1 cellular context compared by ENCODE assay signal in the genomic region with DNA sequence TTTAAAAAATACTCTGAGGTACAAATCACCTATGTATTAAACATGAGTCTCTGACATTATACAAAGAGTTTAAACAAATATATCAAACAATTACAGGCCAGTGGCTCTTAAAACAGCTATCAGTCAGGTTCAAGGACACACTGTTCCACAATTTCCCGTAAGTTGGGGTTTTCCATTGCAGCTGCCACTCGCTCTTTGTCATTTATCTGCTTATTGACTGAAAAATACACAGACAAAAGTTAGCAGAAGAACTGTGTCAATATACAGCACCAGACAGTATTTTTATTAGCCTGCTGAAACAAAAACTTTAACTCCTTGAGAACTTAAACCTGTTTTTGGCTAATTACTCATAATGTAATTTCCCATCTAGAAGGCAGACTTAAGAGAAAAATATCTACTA.
TF ChIP-seq lines count a peak whose summit lies in the region.

No MANE protein-coding gene starts in this region.

TF ChIP-seq in HepG2, 621 proteins besides CTCF, POLR2A, EP300 and RAD21 (continued from another document and continues in another):
- TF ChIP-seq, protein P1, sequence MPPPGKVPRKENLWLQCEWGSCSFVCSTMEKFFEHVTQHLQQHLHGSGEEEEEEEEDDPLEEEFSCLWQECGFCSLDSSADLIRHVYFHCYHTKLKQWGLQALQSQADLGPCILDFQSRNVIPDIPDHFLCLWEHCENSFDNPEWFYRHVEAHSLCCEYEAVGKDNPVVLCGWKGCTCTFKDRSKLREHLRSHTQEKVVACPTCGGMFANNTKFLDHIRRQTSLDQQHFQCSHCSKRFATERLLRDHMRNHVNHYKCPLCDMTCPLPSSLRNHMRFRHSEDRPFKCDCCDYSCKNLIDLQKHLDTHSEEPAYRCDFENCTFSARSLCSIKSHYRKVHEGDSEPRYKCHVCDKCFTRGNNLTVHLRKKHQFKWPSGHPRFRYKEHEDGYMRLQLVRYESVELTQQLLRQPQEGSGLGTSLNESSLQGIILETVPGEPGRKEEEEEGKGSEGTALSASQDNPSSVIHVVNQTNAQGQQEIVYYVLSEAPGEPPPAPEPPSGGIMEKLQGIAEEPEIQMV (CRISPR knock-in tag; IDR thresholded peaks at IDR 0.05; ENCODE audit: low read depth) = no peak
- TF ChIP-seq ZFP1 (CRISPR knock-in tag; IDR thresholded peaks at IDR 0.05) = peak; percentile 62; the same call in 1 of the 2 replicates
- TF ChIP-seq GTF2F1 (IDR thresholded peaks at IDR 0.05; ENCODE audit: low read length) = no peak
- no peak for TF ChIP-seq ZNF329 (CRISPR knock-in tag; IDR thresholded peaks at IDR 0.05; ENCODE audit: low read depth)
- TF ChIP-seq, protein P2, sequence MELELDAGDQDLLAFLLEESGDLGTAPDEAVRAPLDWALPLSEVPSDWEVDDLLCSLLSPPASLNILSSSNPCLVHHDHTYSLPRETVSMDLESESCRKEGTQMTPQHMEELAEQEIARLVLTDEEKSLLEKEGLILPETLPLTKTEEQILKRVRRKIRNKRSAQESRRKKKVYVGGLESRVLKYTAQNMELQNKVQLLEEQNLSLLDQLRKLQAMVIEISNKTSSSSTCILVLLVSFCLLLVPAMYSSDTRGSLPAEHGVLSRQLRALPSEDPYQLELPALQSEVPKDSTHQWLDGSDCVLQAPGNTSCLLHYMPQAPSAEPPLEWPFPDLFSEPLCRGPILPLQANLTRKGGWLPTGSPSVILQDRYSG (CRISPR knock-in tag; IDR thresholded peaks at IDR 0.05) = no peak
- peak; percentile 84 for TF ChIP-seq ERF (CRISPR knock-in tag; IDR thresholded peaks at IDR 0.05)
- TF ChIP-seq MBD4 (IDR thresholded peaks at IDR 0.05; ENCODE audit: borderline replicate concordance, low read length) = no peak
- no peak for TF ChIP-seq ZNF775 (CRISPR knock-in tag; IDR thresholded peaks at IDR 0.05; ENCODE audit: borderline replicate concordance)
- TF ChIP-seq, protein P3, sequence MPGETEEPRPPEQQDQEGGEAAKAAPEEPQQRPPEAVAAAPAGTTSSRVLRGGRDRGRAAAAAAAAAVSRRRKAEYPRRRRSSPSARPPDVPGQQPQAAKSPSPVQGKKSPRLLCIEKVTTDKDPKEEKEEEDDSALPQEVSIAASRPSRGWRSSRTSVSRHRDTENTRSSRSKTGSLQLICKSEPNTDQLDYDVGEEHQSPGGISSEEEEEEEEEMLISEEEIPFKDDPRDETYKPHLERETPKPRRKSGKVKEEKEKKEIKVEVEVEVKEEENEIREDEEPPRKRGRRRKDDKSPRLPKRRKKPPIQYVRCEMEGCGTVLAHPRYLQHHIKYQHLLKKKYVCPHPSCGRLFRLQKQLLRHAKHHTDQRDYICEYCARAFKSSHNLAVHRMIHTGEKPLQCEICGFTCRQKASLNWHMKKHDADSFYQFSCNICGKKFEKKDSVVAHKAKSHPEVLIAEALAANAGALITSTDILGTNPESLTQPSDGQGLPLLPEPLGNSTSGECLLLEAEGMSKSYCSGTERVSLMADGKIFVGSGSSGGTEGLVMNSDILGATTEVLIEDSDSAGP (CRISPR knock-in tag; IDR thresholded peaks at IDR 0.05; ENCODE audit: borderline replicate concordance) = no peak
- TF ChIP-seq ZNF224 (CRISPR knock-in tag; IDR thresholded peaks at IDR 0.05) = no peak
- TF ChIP-seq YEATS2 (CRISPR knock-in tag; IDR thresholded peaks at IDR 0.05; ENCODE audit: borderline replicate concordance) = peak; percentile 36; the same call in 1 of the 2 replicates
- TF ChIP-seq, protein P4, sequence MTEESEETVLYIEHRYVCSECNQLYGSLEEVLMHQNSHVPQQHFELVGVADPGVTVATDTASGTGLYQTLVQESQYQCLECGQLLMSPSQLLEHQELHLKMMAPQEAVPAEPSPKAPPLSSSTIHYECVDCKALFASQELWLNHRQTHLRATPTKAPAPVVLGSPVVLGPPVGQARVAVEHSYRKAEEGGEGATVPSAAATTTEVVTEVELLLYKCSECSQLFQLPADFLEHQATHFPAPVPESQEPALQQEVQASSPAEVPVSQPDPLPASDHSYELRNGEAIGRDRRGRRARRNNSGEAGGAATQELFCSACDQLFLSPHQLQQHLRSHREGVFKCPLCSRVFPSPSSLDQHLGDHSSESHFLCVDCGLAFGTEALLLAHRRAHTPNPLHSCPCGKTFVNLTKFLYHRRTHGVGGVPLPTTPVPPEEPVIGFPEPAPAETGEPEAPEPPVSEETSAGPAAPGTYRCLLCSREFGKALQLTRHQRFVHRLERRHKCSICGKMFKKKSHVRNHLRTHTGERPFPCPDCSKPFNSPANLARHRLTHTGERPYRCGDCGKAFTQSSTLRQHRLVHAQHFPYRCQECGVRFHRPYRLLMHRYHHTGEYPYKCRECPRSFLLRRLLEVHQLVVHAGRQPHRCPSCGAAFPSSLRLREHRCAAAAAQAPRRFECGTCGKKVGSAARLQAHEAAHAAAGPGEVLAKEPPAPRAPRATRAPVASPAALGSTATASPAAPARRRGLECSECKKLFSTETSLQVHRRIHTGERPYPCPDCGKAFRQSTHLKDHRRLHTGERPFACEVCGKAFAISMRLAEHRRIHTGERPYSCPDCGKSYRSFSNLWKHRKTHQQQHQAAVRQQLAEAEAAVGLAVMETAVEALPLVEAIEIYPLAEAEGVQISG (CRISPR knock-in tag; IDR thresholded peaks at IDR 0.05) = no peak
- no peak for TF ChIP-seq WIZ (CRISPR knock-in tag; IDR thresholded peaks at IDR 0.05)
- TF ChIP-seq, protein P5, sequence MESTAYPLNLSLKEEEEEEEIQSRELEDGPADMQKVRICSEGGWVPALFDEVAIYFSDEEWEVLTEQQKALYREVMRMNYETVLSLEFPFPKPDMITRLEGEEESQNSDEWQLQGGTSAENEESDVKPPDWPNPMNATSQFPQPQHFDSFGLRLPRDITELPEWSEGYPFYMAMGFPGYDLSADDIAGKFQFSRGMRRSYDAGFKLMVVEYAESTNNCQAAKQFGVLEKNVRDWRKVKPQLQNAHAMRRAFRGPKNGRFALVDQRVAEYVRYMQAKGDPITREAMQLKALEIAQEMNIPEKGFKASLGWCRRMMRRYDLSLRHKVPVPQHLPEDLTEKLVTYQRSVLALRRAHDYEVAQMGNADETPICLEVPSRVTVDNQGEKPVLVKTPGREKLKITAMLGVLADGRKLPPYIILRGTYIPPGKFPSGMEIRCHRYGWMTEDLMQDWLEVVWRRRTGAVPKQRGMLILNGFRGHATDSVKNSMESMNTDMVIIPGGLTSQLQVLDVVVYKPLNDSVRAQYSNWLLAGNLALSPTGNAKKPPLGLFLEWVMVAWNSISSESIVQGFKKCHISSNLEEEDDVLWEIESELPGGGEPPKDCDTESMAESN (CRISPR knock-in tag; conservative IDR thresholded peaks at IDR 0.05) = no peak
- peak; percentile 40; the same call in 1 of the 2 replicates for TF ChIP-seq ZFP36L1 (CRISPR knock-in tag; IDR thresholded peaks at IDR 0.05)
- TF ChIP-seq, protein P6, sequence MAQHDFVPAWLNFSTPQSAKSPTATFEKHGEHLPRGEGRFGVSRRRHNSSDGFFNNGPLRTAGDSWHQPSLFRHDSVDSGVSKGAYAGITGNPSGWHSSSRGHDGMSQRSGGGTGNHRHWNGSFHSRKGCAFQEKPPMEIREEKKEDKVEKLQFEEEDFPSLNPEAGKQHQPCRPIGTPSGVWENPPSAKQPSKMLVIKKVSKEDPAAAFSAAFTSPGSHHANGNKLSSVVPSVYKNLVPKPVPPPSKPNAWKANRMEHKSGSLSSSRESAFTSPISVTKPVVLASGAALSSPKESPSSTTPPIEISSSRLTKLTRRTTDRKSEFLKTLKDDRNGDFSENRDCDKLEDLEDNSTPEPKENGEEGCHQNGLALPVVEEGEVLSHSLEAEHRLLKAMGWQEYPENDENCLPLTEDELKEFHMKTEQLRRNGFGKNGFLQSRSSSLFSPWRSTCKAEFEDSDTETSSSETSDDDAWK (CRISPR knock-in tag; IDR thresholded peaks at IDR 0.05) = no peak
- TF ChIP-seq, protein P7, sequence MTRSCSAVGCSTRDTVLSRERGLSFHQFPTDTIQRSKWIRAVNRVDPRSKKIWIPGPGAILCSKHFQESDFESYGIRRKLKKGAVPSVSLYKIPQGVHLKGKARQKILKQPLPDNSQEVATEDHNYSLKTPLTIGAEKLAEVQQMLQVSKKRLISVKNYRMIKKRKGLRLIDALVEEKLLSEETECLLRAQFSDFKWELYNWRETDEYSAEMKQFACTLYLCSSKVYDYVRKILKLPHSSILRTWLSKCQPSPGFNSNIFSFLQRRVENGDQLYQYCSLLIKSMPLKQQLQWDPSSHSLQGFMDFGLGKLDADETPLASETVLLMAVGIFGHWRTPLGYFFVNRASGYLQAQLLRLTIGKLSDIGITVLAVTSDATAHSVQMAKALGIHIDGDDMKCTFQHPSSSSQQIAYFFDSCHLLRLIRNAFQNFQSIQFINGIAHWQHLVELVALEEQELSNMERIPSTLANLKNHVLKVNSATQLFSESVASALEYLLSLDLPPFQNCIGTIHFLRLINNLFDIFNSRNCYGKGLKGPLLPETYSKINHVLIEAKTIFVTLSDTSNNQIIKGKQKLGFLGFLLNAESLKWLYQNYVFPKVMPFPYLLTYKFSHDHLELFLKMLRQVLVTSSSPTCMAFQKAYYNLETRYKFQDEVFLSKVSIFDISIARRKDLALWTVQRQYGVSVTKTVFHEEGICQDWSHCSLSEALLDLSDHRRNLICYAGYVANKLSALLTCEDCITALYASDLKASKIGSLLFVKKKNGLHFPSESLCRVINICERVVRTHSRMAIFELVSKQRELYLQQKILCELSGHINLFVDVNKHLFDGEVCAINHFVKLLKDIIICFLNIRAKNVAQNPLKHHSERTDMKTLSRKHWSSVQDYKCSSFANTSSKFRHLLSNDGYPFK (CRISPR knock-in tag; IDR thresholded peaks at IDR 0.05; ENCODE audit: borderline replicate concordance) = no peak
- peak; percentile 82; the same call in 1 of the 2 replicates for TF ChIP-seq SIX1 (CRISPR knock-in tag; IDR thresholded peaks at IDR 0.05; ENCODE audit: borderline replicate concordance)
- TF ChIP-seq, protein P8, sequence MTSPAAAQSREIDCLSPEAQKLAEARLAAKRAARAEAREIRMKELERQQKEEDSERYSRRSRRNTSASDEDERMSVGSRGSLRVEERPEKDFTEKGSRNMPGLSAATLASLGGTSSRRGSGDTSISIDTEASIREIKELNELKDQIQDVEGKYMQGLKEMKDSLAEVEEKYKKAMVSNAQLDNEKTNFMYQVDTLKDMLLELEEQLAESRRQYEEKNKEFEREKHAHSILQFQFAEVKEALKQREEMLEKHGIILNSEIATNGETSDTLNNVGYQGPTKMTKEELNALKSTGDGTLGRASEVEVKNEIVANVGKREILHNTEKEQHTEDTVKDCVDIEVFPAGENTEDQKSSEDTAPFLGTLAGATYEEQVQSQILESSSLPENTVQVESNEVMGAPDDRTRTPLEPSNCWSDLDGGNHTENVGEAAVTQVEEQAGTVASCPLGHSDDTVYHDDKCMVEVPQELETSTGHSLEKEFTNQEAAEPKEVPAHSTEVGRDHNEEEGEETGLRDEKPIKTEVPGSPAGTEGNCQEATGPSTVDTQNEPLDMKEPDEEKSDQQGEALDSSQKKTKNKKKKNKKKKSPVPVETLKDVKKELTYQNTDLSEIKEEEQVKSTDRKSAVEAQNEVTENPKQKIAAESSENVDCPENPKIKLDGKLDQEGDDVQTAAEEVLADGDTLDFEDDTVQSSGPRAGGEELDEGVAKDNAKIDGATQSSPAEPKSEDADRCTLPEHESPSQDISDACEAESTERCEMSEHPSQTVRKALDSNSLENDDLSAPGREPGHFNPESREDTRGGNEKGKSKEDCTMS (CRISPR knock-in tag; conservative IDR thresholded peaks at IDR 0.05) = no peak
- TF ChIP-seq SRSF4 (IDR thresholded peaks at IDR 0.05; ENCODE audit: low read depth, low read length, poor library complexity, severe bottlenecking) = no peak
- no peak for TF ChIP-seq ZNF333 (CRISPR knock-in tag; IDR thresholded peaks at IDR 0.05; ENCODE audit: borderline replicate concordance)
- TF ChIP-seq ZMAT3 (CRISPR knock-in tag; conservative IDR thresholded peaks at IDR 0.05) = no peak
- TF ChIP-seq, protein P9, sequence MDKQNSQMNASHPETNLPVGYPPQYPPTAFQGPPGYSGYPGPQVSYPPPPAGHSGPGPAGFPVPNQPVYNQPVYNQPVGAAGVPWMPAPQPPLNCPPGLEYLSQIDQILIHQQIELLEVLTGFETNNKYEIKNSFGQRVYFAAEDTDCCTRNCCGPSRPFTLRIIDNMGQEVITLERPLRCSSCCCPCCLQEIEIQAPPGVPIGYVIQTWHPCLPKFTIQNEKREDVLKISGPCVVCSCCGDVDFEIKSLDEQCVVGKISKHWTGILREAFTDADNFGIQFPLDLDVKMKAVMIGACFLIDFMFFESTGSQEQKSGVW (CRISPR knock-in tag; IDR thresholded peaks at IDR 0.05; ENCODE audit: borderline replicate concordance) = no peak
- no peak for TF ChIP-seq ZNF251 (CRISPR knock-in tag; IDR thresholded peaks at IDR 0.05)
- TF ChIP-seq, protein P10, sequence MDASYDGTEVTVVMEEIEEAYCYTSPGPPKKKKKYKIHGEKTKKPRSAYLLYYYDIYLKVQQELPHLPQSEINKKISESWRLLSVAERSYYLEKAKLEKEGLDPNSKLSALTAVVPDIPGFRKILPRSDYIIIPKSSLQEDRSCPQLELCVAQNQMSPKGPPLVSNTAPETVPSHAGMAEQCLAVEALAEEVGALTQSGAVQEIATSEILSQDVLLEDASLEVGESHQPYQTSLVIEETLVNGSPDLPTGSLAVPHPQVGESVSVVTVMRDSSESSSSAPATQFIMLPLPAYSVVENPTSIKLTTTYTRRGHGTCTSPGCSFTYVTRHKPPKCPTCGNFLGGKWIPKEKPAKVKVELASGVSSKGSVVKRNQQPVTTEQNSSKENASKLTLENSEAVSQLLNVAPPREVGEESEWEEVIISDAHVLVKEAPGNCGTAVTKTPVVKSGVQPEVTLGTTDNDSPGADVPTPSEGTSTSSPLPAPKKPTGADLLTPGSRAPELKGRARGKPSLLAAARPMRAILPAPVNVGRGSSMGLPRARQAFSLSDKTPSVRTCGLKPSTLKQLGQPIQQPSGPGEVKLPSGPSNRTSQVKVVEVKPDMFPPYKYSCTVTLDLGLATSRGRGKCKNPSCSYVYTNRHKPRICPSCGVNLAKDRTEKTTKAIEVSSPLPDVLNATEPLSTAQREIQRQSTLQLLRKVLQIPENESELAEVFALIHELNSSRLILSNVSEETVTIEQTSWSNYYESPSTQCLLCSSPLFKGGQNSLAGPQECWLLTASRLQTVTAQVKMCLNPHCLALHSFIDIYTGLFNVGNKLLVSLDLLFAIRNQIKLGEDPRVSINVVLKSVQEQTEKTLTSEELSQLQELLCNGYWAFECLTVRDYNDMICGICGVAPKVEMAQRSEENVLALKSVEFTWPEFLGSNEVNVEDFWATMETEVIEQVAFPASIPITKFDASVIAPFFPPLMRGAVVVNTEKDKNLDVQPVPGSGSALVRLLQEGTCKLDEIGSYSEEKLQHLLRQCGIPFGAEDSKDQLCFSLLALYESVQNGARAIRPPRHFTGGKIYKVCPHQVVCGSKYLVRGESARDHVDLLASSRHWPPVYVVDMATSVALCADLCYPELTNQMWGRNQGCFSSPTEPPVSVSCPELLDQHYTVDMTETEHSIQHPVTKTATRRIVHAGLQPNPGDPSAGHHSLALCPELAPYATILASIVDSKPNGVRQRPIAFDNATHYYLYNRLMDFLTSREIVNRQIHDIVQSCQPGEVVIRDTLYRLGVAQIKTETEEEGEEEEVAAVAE (CRISPR knock-in tag; IDR thresholded peaks at IDR 0.05; ENCODE audit: borderline replicate concordance) = no peak; the same call in 1 of the 2 replicates
- TF ChIP-seq ZFP62 (CRISPR knock-in tag; IDR thresholded peaks at IDR 0.05) = no peak
- no peak for TF ChIP-seq RNF2 (conservative IDR thresholded peaks at IDR 0.05; ENCODE audit: low read depth)
- TF ChIP-seq TBL1XR1 (IDR thresholded peaks at IDR 0.05; ENCODE audit: borderline replicate concordance, low read length, partially characterized antibody) = peak; percentile 95
- no peak for TF ChIP-seq ZNF10 (CRISPR knock-in tag; IDR thresholded peaks at IDR 0.05; ENCODE audit: borderline replicate concordance, low read depth)
- TF ChIP-seq IRF2 (CRISPR knock-in tag; IDR thresholded peaks at IDR 0.05) = peak; percentile 87
- no peak for TF ChIP-seq SP4 (CRISPR knock-in tag; IDR thresholded peaks at IDR 0.05)
- peak; percentile 47; the same call in 1 of the 2 replicates for TF ChIP-seq ZNF7 (CRISPR knock-in tag; IDR thresholded peaks at IDR 0.05)
- no peak for TF ChIP-seq ZFX (CRISPR knock-in tag; IDR thresholded peaks at IDR 0.05; ENCODE audit: low read depth)
- TF ChIP-seq ZMYM4 (CRISPR knock-in tag; IDR thresholded peaks at IDR 0.05) = no peak
- TF ChIP-seq ATM (IDR thresholded peaks at IDR 0.05; ENCODE audit: borderline replicate concordance) = no peak
